Comparison of ENCODE assay signal across 16 cellular contexts in the genomic region with DNA sequence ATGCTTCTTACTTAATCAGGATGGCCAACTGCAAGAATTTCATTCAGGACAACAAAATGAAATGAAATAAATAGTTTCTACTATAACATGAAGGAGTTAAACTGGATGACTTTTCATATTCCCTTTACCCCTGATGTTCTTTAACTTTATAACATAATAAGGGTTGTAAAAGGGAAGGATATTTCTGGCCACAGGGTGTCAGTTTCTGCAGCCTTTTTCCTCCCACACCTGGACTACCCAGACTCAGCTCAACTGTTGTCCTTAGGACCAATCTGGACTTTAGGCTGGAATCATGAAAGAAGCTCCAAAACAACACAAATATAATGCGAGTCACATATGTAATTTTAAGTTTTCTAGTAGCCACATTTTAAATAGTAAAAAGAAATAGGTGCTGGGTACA.
DNase-seq lines count a peak whose midpoint lies in the region; ATAC-seq and TF ChIP-seq lines count a peak whose summit lies in the region.
"Had no signal": no experiment of that assay in that cellular context is flagged by ENCODE, and none has a peak within 500 bp of the region (broad histone marks: within the 10 kb centered on the region; RNA-seq: fewer than 3 reads in every experiment).

No MANE protein-coding gene starts in this region.

- H3K27ac Mint-ChIP-seq in dendritic cell treated with granulocyte-macrophage colony-stimulating factor and Interleukin-4, amounts not matched to agents 40 ng/mL and 50 ng/mL, for 4 days: peak overlapping the region; percentile 80
- H3K27ac Mint-ChIP-seq in nephron progenitor cell: peak overlapping the region; percentile 10

- TF ChIP-seq CTCF in nephron progenitor cell (IDR thresholded peaks at IDR 0.05): no peak

- H3K27me3 Mint-ChIP-seq in dendritic cell treated with granulocyte-macrophage colony-stimulating factor and Interleukin-4, amounts not matched to agents 40 ng/mL and 50 ng/mL, for 4 days: no peaks in the 10 kb centered on the region
- H3K27me3 Mint-ChIP-seq in nephron progenitor cell (ENCODE audit: low read depth, poor library complexity): peaks cover 7% of the 10 kb centered on the region

- DNase-seq in CD1c-positive myeloid dendritic cell (ENCODE audit: extremely low spot score) (peak; percentile 32), NCI-H69 (lab: John Stamatoyannopoulos, UW) (peak; percentile 35), nephron progenitor cell (no peak), middle frontal gyrus (ENCODE audit: extremely low spot score, low spot score) (no peak)
- DNase-seq in central memory CD4-positive, alpha-beta T cell: no peak
- DNase-seq: C1 segment of cervical spinal cord, DMS79 treated with DMSO at 0.1 percent for 48 hours, NCI-H1105, NCI-H1694, NCI-H2107, NCI-H510A, NCI-H774, SJCRH30 had no signal

- intact Hi-C loops in dendritic cell treated with granulocyte-macrophage colony-stimulating factor and Interleukin-4, amounts not matched to agents 40 ng/mL and 50 ng/mL, for 4 days (cut with micrococcal nuclease): no loop called here

- H3K36me3 Mint-ChIP-seq in dendritic cell treated with granulocyte-macrophage colony-stimulating factor and Interleukin-4, amounts not matched to agents 40 ng/mL and 50 ng/mL, for 4 days (ENCODE audit: low read depth): no peaks in the 10 kb centered on the region
- H3K36me3 Mint-ChIP-seq in nephron progenitor cell (ENCODE audit: low read depth): no peaks in the 10 kb centered on the region

- H3K9me3 Mint-ChIP-seq in dendritic cell treated with granulocyte-macrophage colony-stimulating factor and Interleukin-4, amounts not matched to agents 40 ng/mL and 50 ng/mL, for 4 days: peaks cover 5% of the 10 kb centered on the region
- H3K9me3 Mint-ChIP-seq in nephron progenitor cell: peaks cover 7% of the 10 kb centered on the region

- no peak overlapping the region for H3K4me3 Mint-ChIP-seq in dendritic cell treated with granulocyte-macrophage colony-stimulating factor and Interleukin-4, amounts not matched to agents 40 ng/mL and 50 ng/mL, for 4 days
- H3K4me3 Mint-ChIP-seq in nephron progenitor cell: no peak overlapping the region

- no peak for ATAC-seq in HG02840 (IDR thresholded peaks at IDR 0.05; ENCODE audit: low FRiP score, unreplicated experiment)
- ATAC-seq: K562 had no signal

- H3K4me1 Mint-ChIP-seq in dendritic cell treated with granulocyte-macrophage colony-stimulating factor and Interleukin-4, amounts not matched to agents 40 ng/mL and 50 ng/mL, for 4 days (ENCODE audit: low read depth): peaks cover 18% of the 10 kb centered on the region
- H3K4me1 Mint-ChIP-seq in nephron progenitor cell: no peaks in the 10 kb centered on the region

Comparison
In these comparisons a context has a peak if more than half of its experiments do, and no peak if none do; other contexts are left out.
1. DNase-seq: peak in CD1c-positive myeloid dendritic cell (single experiment) and NCI-H69 (single experiment); none in nephron progenitor cell (single experiment), middle frontal gyrus (single experiment) and central memory CD4-positive, alpha-beta T cell (single experiment).